ENCODE assay signal across 1 cellular context in the genomic region with DNA sequence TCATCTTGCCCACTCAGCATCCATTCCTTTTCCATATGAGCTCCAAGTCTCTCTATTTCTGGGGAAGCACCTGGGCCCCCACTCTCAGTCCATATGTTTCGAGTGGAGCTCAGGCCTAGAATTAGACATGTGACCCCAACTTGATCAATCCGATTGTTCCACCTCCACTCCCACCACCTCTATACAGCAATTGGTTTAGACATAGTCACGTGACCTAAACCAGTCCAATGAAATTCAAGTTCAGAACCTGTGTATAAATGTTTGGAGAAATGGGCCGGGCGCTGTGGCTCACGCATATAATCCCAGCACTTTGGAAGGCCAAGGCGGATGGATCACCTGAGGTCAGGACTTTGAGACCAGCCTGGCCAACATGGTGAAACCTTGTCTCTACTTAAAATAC.
TF ChIP-seq lines count a peak whose summit lies in the region.

No MANE protein-coding gene starts in this region.

TF ChIP-seq in GM12878, 131 proteins besides CTCF, POLR2A, EP300 and RAD21:
- TF ChIP-seq RAD51 (IDR thresholded peaks at IDR 0.05): peak; percentile 82
- TF ChIP-seq FOXM1 (IDR thresholded peaks at IDR 0.05; ENCODE audit: low read depth, low read length): no peak
TF ChIP-seq in GM12878: peak in this region for 1.
